In genomic region chr15:89982315-89983055, GRCh38 we compare ENCODE assay signal across 1 cellular context.
TF ChIP-seq lines count a peak whose summit lies in the region.

No MANE protein-coding gene starts in this region.

TF ChIP-seq in GM23338, 12 proteins besides CTCF, POLR2A, EP300 and RAD21 (continued from another document):
- no peak for TF ChIP-seq ZNF462 (CRISPR knock-in tag; IDR thresholded peaks at IDR 0.05)
- TF ChIP-seq ZNF114 (CRISPR knock-in tag; IDR thresholded peaks at IDR 0.05): no peak
- no peak for TF ChIP-seq JUNB (IDR thresholded peaks at IDR 0.05; ENCODE audit: unreplicated experiment)
- TF ChIP-seq REST (IDR thresholded peaks at IDR 0.05; ENCODE audit: unreplicated experiment): no peak
- no peak for TF ChIP-seq POLR2AphosphoS5 (IDR thresholded peaks at IDR 0.05; ENCODE audit: low read depth)
- TF ChIP-seq ETS1 (IDR thresholded peaks at IDR 0.05): no peak
